In the genomic region with DNA sequence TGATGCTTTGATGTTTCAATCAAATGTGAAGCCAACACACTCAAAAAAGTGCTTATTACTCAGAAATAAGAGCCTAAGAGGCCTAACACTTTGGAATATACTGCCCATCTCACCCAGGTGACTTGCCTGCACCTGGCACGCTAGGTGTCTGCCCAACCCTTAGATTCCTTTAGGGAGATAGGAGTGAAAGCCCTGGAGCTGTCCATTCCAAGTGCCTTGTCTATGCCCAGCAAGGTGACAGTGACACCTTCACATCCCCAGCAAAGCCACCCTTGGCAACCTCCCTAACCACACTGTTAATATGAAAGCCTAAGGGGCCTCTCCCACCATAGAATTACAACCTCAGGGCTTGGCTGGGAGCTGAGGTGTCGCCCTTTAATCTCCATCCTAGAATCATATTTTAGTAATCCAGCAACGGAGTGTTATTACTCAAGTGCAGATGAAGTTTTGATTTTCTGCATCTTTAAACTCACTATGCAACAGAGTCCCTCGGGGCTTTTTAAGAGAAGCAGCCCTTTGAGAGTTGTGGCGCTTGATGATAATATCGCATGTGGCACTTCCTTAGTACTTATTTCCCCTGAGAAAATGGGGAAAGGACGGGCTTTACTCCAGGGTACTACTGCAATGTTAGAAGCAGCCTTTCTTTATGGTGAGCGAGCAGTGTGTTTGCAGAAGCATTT, we compare ENCODE assay signal across 13 cellular contexts.
"Had no signal": no experiment of that assay in that cellular context is flagged by ENCODE, and none has a peak within 500 bp of the region (broad histone marks: within the 10 kb centered on the region; RNA-seq: fewer than 3 reads in every experiment).

No MANE protein-coding gene starts in this region.

- H3K9me3 Mint-ChIP-seq: T-helper 1 cell treated with Interleukin-12 subunit alpha and Interleukin-12 subunit beta and Interleukin-4 antibody, amounts not matched to agents 30 μg/mL and 1 μg/mL, for 36 hours had no signal

- DNase-seq: activated CD4-positive, alpha-beta T cell treated with anti-CD3 and anti-CD28 coated beads, Interleukin-2, amount 50 U/mL, for 4 hours; activated CD8-positive, alpha-beta memory T cell treated with anti-CD3 and anti-CD28 coated beads, Interleukin-2, amount 50 U/mL, for 48 hours; activated effector memory CD4-positive, alpha-beta T cell treated with anti-CD3 and anti-CD28 coated beads, Interleukin-2, amount 50 U/mL, for 16 hours; caudate nucleus; effector memory CD4-positive, alpha-beta T cell; gastrocnemius medialis; mesendoderm; stimulated activated CD4-positive, alpha-beta T cell treated with anti-CD3 and anti-CD28 coated beads, Interleukin-15, amount 100 ng/mL, for 24 hours; substantia nigra; transverse colon had no signal

- H3K27ac Mint-ChIP-seq: T-helper 1 cell treated with Interleukin-12 subunit alpha and Interleukin-12 subunit beta and Interleukin-4 antibody, amounts not matched to agents 30 μg/mL and 1 μg/mL, for 36 hours; WTC11 had no signal

- ATAC-seq: gastrocnemius medialis, WTC11 had no signal

- H3K4me3 Mint-ChIP-seq: T-helper 1 cell treated with Interleukin-12 subunit alpha and Interleukin-12 subunit beta and Interleukin-4 antibody, amounts not matched to agents 30 μg/mL and 1 μg/mL, for 36 hours; WTC11 had no signal

- H3K36me3 Mint-ChIP-seq: WTC11 had no signal

- H3K27me3 ChIP-seq: gastrocnemius medialis, transverse colon had no signal

- H3K4me1 Mint-ChIP-seq: WTC11 had no signal

- H3K27ac ChIP-seq: epithelial cell of prostate, gastrocnemius medialis, transverse colon had no signal

- H3K9me3 ChIP-seq: gastrocnemius medialis, transverse colon had no signal
